ENCODE assay signal across 1 cellular context in the genomic region with DNA sequence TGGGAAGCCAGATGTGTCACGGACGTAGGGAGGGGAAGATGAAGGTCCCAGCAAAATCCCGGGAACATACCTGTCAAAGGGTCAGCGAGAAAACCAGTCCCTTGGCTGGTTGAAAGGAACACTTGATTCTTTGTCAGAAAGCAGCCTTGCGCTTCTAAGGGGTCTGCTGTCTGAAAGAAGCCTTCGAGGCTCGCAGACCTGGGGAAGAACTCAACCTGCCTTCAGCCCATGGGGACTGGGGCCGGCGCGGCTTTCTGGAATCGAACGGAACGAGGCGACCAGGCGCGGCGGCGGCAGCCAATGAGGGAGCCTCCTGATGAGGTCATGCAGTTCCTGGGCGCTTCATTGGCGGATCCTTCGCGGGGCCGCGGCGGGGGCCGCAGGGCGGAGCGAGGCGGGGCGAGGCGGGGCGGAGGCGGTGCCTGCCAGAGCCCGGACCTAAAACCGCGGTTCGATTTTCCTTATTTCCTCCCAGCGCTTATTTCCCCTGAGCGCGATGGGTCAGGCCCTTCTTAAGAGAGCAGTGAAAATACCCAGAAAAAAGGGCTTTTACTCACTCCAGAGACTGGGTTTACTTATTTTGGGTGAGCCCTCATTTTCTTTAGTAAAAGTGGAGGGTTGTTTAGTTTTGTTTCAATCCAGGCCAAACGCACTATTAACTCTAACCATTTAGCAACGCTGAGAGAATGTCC.
TF ChIP-seq lines count a peak whose summit lies in the region.

No MANE protein-coding gene starts in this region.

TF ChIP-seq in K562, 482 proteins besides CTCF, POLR2A, EP300 and RAD21 (continued from another document and continues in another):
- TF ChIP-seq SP2 (IDR thresholded peaks at IDR 0.05; ENCODE audit: extremely low read depth, low read depth, low read length, poor library complexity, severe bottlenecking) (no peak), FOSL1 (tag; conservative IDR thresholded peaks at IDR 0.05) (no peak), ZNF717 (CRISPR knock-in tag; IDR thresholded peaks at IDR 0.05) (no peak), ZFP1 (CRISPR knock-in tag; IDR thresholded peaks at IDR 0.05) (no peak), IRF2 (CRISPR knock-in tag; IDR thresholded peaks at IDR 0.05) (no peak), MAZ (CRISPR knock-in tag; conservative IDR thresholded peaks at IDR 0.05 in 1 of 2, IDR thresholded peaks at IDR 0.05 in 1 of 2) (peak; percentile 75 to 93), SMARCB1 (IDR thresholded peaks at IDR 0.05; ENCODE audit: insufficient read length, low read depth) (no peak), IFI16 (CRISPR knock-in tag; IDR thresholded peaks at IDR 0.05) (no peak), TAL1 (IDR thresholded peaks at IDR 0.05) (no peak), SAFB (IDR thresholded peaks at IDR 0.05; ENCODE audit: borderline replicate concordance, low read depth, low read length) (no peak), ZNF41 (CRISPR knock-in tag; conservative IDR thresholded peaks at IDR 0.05) (no peak), TAF9B (IDR thresholded peaks at IDR 0.05; ENCODE audit: partially characterized antibody) (peak; percentile 40), EGR1 (conservative IDR thresholded peaks at IDR 0.05) (peak; percentile 25), ADNP (tag; IDR thresholded peaks at IDR 0.05) (no peak), BACH1 (tag; IDR thresholded peaks at IDR 0.05) (no peak), HDAC6 (IDR thresholded peaks at IDR 0.05; ENCODE audit: low read depth, low read length) (no peak), HDAC3 (IDR thresholded peaks at IDR 0.05; ENCODE audit: borderline replicate concordance, partially characterized antibody) (no peak), ZNF232 (CRISPR knock-in tag; IDR thresholded peaks at IDR 0.05) (no peak), RBM22 (IDR thresholded peaks at IDR 0.05; ENCODE audit: low read depth, low read length, poor library complexity, severe bottlenecking) (no peak), MYC (IDR thresholded peaks at IDR 0.05; ENCODE audit: low read depth, low read length) (peak; percentile 45), MYC (CRISPR knock-in tag; IDR thresholded peaks at IDR 0.05; ENCODE audit: borderline replicate concordance, low read depth) (no peak), NFXL1 (CRISPR knock-in tag; IDR thresholded peaks at IDR 0.05) (no peak), DIDO1 (tag; IDR thresholded peaks at IDR 0.05; ENCODE audit: low read depth) (no peak), TRIM28 (IDR thresholded peaks at IDR 0.05) (no peak), XRCC5 (IDR thresholded peaks at IDR 0.05; ENCODE audit: low read depth, low read length) (no peak), LEF1 (IDR thresholded peaks at IDR 0.05) (no peak), NONO (IDR thresholded peaks at IDR 0.05; ENCODE audit: low read depth in 2 of 2, low read length in 1 of 2) (no peak), MTA2 (IDR thresholded peaks at IDR 0.05; ENCODE audit: low read depth) (no peak), CREM (IDR thresholded peaks at IDR 0.05; ENCODE audit: low read depth) (peak; percentile 55; the same call in 1 of the 2 replicates), PCBP2 (IDR thresholded peaks at IDR 0.05; ENCODE audit: low read depth, low read length, poor library complexity, severe bottlenecking) (no peak), JUND (IDR thresholded peaks at IDR 0.05; ENCODE audit: borderline replicate concordance, low read depth, low read length) (peak; percentile 84), JUND (tag; IDR thresholded peaks at IDR 0.05; ENCODE audit: borderline replicate concordance, low read depth, low read length) (peak; percentile 83; the same call in 2 of the 3 replicates), POLR3A (IDR thresholded peaks at IDR 0.05; ENCODE audit: borderline replicate concordance, extremely low read depth, insufficient read depth, insufficient read length) (no peak), CHD2 (IDR thresholded peaks at IDR 0.05; ENCODE audit: low read depth, low read length) (0 out of 2 replicates have a peak, but pooled peaks have one; percentile 35), E2F3 (CRISPR knock-in tag; IDR thresholded peaks at IDR 0.05) (no peak), MXI1 (IDR thresholded peaks at IDR 0.05; ENCODE audit: low read depth, low read length) (no peak), PYGO2 (tag; IDR thresholded peaks at IDR 0.05) (no peak), KDM4B (IDR thresholded peaks at IDR 0.05; ENCODE audit: borderline replicate concordance in 2 of 2, low read depth in 1 of 2) (no peak), PML (IDR thresholded peaks at IDR 0.05; ENCODE audit: low read length) (peak; percentile 34; the same call in 1 of the 2 replicates), SMARCC2 (IDR thresholded peaks at IDR 0.05; ENCODE audit: low read depth) (no peak), MECOM (CRISPR knock-in tag; IDR thresholded peaks at IDR 0.05) (no peak)
- TF ChIP-seq, protein P1, sequence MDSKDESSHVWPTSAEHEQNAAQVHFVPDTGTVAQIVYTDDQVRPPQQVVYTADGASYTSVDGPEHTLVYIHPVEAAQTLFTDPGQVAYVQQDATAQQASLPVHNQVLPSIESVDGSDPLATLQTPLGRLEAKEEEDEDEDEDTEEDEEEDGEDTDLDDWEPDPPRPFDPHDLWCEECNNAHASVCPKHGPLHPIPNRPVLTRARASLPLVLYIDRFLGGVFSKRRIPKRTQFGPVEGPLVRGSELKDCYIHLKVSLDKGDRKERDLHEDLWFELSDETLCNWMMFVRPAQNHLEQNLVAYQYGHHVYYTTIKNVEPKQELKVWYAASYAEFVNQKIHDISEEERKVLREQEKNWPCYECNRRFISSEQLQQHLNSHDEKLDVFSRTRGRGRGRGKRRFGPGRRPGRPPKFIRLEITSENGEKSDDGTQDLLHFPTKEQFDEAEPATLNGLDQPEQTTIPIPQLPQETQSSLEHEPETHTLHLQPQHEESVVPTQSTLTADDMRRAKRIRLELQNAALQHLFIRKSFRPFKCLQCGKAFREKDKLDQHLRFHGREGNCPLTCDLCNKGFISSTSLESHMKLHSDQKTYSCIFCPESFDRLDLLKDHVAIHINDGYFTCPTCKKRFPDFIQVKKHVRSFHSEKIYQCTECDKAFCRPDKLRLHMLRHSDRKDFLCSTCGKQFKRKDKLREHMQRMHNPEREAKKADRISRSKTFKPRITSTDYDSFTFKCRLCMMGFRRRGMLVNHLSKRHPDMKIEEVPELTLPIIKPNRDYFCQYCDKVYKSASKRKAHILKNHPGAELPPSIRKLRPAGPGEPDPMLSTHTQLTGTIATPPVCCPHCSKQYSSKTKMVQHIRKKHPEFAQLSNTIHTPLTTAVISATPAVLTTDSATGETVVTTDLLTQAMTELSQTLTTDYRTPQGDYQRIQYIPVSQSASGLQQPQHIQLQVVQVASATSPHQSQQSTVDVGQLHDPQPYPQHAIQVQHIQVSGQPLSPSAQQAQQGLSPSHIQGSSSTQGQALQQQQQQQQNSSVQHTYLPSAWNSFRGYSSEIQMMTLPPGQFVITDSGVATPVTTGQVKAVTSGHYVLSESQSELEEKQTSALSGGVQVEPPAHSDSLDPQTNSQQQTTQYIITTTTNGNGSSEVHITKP (IDR thresholded peaks at IDR 0.05; ENCODE audit: partially characterized antibody), result peak; percentile 48
- TF ChIP-seq, protein P2, sequence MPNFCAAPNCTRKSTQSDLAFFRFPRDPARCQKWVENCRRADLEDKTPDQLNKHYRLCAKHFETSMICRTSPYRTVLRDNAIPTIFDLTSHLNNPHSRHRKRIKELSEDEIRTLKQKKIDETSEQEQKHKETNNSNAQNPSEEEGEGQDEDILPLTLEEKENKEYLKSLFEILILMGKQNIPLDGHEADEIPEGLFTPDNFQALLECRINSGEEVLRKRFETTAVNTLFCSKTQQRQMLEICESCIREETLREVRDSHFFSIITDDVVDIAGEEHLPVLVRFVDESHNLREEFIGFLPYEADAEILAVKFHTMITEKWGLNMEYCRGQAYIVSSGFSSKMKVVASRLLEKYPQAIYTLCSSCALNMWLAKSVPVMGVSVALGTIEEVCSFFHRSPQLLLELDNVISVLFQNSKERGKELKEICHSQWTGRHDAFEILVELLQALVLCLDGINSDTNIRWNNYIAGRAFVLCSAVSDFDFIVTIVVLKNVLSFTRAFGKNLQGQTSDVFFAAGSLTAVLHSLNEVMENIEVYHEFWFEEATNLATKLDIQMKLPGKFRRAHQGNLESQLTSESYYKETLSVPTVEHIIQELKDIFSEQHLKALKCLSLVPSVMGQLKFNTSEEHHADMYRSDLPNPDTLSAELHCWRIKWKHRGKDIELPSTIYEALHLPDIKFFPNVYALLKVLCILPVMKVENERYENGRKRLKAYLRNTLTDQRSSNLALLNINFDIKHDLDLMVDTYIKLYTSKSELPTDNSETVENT (CRISPR knock-in tag; IDR thresholded peaks at IDR 0.05), result no peak
- TF ChIP-seq, protein P3, sequence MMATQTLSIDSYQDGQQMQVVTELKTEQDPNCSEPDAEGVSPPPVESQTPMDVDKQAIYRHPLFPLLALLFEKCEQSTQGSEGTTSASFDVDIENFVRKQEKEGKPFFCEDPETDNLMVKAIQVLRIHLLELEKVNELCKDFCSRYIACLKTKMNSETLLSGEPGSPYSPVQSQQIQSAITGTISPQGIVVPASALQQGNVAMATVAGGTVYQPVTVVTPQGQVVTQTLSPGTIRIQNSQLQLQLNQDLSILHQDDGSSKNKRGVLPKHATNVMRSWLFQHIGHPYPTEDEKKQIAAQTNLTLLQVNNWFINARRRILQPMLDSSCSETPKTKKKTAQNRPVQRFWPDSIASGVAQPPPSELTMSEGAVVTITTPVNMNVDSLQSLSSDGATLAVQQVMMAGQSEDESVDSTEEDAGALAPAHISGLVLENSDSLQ (IDR thresholded peaks at IDR 0.05), result no peak
- TF ChIP-seq, protein P4, sequence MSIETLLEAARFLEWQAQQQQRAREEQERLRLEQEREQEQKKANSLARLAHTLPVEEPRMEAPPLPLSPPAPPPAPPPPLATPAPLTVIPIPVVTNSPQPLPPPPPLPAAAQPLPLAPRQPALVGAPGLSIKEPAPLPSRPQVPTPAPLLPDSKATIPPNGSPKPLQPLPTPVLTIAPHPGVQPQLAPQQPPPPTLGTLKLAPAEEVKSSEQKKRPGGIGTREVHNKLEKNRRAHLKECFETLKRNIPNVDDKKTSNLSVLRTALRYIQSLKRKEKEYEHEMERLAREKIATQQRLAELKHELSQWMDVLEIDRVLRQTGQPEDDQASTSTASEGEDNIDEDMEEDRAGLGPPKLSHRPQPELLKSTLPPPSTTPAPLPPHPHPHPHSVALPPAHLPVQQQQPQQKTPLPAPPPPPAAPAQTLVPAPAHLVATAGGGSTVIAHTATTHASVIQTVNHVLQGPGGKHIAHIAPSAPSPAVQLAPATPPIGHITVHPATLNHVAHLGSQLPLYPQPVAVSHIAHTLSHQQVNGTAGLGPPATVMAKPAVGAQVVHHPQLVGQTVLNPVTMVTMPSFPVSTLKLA (conservative IDR thresholded peaks at IDR 0.05), result peak in 1 of 2 experiments; percentile 59; a peak in 1 of 4 replicates
- TF ChIP-seq, protein P5, sequence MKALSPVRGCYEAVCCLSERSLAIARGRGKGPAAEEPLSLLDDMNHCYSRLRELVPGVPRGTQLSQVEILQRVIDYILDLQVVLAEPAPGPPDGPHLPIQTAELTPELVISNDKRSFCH (CRISPR knock-in tag; IDR thresholded peaks at IDR 0.05), result no peak
- TF ChIP-seq, protein P5 (tag; IDR thresholded peaks at IDR 0.05), result no peak
- TF ChIP-seq, protein P6, sequence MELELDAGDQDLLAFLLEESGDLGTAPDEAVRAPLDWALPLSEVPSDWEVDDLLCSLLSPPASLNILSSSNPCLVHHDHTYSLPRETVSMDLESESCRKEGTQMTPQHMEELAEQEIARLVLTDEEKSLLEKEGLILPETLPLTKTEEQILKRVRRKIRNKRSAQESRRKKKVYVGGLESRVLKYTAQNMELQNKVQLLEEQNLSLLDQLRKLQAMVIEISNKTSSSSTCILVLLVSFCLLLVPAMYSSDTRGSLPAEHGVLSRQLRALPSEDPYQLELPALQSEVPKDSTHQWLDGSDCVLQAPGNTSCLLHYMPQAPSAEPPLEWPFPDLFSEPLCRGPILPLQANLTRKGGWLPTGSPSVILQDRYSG (tag; conservative IDR thresholded peaks at IDR 0.05; ENCODE audit: low read depth), result no peak
- TF ChIP-seq, protein P7, sequence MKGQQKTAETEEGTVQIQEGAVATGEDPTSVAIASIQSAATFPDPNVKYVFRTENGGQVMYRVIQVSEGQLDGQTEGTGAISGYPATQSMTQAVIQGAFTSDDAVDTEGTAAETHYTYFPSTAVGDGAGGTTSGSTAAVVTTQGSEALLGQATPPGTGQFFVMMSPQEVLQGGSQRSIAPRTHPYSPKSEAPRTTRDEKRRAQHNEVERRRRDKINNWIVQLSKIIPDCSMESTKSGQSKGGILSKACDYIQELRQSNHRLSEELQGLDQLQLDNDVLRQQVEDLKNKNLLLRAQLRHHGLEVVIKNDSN (CRISPR knock-in tag; IDR thresholded peaks at IDR 0.05), result no peak
- TF ChIP-seq, protein P8, sequence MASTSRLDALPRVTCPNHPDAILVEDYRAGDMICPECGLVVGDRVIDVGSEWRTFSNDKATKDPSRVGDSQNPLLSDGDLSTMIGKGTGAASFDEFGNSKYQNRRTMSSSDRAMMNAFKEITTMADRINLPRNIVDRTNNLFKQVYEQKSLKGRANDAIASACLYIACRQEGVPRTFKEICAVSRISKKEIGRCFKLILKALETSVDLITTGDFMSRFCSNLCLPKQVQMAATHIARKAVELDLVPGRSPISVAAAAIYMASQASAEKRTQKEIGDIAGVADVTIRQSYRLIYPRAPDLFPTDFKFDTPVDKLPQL (IDR thresholded peaks at IDR 0.05; ENCODE audit: extremely low read depth, insufficient read length), result no peak
- TF ChIP-seq, protein P9, sequence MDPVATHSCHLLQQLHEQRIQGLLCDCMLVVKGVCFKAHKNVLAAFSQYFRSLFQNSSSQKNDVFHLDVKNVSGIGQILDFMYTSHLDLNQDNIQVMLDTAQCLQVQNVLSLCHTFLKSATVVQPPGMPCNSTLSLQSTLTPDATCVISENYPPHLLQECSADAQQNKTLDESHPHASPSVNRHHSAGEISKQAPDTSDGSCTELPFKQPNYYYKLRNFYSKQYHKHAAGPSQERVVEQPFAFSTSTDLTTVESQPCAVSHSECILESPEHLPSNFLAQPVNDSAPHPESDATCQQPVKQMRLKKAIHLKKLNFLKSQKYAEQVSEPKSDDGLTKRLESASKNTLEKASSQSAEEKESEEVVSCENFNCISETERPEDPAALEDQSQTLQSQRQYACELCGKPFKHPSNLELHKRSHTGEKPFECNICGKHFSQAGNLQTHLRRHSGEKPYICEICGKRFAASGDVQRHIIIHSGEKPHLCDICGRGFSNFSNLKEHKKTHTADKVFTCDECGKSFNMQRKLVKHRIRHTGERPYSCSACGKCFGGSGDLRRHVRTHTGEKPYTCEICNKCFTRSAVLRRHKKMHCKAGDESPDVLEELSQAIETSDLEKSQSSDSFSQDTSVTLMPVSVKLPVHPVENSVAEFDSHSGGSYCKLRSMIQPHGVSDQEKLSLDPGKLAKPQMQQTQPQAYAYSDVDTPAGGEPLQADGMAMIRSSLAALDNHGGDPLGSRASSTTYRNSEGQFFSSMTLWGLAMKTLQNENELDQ (CRISPR knock-in tag; IDR thresholded peaks at IDR 0.05; ENCODE audit: borderline replicate concordance), result no peak
- TF ChIP-seq, protein P10, sequence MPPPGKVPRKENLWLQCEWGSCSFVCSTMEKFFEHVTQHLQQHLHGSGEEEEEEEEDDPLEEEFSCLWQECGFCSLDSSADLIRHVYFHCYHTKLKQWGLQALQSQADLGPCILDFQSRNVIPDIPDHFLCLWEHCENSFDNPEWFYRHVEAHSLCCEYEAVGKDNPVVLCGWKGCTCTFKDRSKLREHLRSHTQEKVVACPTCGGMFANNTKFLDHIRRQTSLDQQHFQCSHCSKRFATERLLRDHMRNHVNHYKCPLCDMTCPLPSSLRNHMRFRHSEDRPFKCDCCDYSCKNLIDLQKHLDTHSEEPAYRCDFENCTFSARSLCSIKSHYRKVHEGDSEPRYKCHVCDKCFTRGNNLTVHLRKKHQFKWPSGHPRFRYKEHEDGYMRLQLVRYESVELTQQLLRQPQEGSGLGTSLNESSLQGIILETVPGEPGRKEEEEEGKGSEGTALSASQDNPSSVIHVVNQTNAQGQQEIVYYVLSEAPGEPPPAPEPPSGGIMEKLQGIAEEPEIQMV (tag; conservative IDR thresholded peaks at IDR 0.05; ENCODE audit: low read depth), result no peak
